ENCODE assay signal across 20 cellular contexts in the genomic region with DNA sequence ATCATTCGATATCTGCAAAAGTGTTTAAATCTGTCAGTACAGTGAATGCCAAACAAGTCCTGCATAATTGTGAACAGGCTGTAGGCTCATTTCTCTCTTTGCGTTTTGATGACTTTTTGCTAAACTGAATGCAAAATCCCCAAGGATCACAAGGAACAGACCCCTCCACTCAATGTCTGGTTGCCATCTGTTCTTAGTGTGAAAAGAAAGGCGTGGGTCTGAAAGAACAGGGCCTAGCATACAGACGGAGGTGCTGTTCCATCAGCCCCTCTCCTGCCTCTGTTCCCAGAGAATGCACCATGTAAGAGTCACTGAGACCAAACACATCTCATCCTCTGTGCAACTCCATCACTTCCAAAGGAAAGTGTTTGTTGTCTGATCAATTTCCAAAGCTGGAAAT. TPM values are rescaled to one million over a fixed set of nuclear protein-coding genes. Genes with fewer than 3 reads are reported as not detected.
DNase-seq lines count a peak whose midpoint lies in the region; ATAC-seq and TF ChIP-seq lines count a peak whose summit lies in the region.
"Had no signal": no experiment of that assay in that cellular context is flagged by ENCODE, and none has a peak within 500 bp of the region (broad histone marks: within the 10 kb centered on the region; RNA-seq: fewer than 3 reads in every experiment).

No MANE protein-coding gene starts in this region.

- BruUV-seq in Caco-2 (replicated peaks; lab: Mats Ljungman, UMichigan) (no TSS peak), Calu3 (replicated peaks; lab: Mats Ljungman, UMichigan) (no TSS peak)

- H3K27ac ChIP-seq in SK-N-SH (ENCODE audit: low read depth in 2 of 2, low read length in 1 of 2), result peak overlapping the region; percentile 72 to 90; a peak in 3 of 4 replicates
- peak overlapping the region; percentile 67 for H3K27ac ChIP-seq in skeletal muscle tissue (ENCODE audit: low read depth, low read length)
- H3K27ac ChIP-seq: colonic mucosa had no signal

- H3K4me1 ChIP-seq in SK-N-SH (ENCODE audit: control insufficient read depth in 1 of 2, insufficient read depth in 2 of 2, low read depth in 1 of 2, low read length in 1 of 2) (peaks cover 8 to 25% of the 10 kb centered on the region in 2 experiments), skeletal muscle tissue (ENCODE audit: control insufficient read depth in 3 of 3, insufficient read depth in 3 of 3, low read length in 3 of 3) (peaks cover 25 to 29% (median 27%) of the 10 kb centered on the region in 3 donors), Caco-2 (peaks cover 13% of the 10 kb centered on the region)
- H3K4me1 ChIP-seq: colonic mucosa had no signal

- H3K27me3 ChIP-seq in SK-N-SH (ENCODE audit: insufficient read depth) (no peaks in the 10 kb centered on the region), skeletal muscle tissue (ENCODE audit: control insufficient read depth in 3 of 3, insufficient read depth in 3 of 3, low read length in 3 of 3) (no peaks in the 10 kb centered on the region), Caco-2 (replicated peaks; ENCODE audit: control insufficient read depth, insufficient read depth, low read length) (no peaks in the 10 kb centered on the region)
- H3K27me3 ChIP-seq: colonic mucosa, stomach, upper lobe of left lung had no signal

- H3K36me3 Mint-ChIP-seq in chondrocyte (ENCODE audit: low read depth), result peaks cover under 1% of the 10 kb centered on the region
- no peaks in the 10 kb centered on the region for H3K36me3 Mint-ChIP-seq in Caco-2 (ENCODE audit: insufficient read depth, unreplicated experiment)
- H3K36me3 Mint-ChIP-seq in Calu3 (ENCODE audit: insufficient read depth, unreplicated experiment), result no peaks in the 10 kb centered on the region
- H3K36me3 Mint-ChIP-seq: activated naive CD8-positive, alpha-beta T cell treated with anti-CD3 and anti-CD28 coated beads, Interleukin-2, amount 10 ng/mL, durations not matched to agents 7 days and 5 days had no signal

- no peak; a peak in 1 of 4 replicates for TF ChIP-seq EP300 in SK-N-SH (IDR thresholded peaks at IDR 0.05; ENCODE audit: borderline replicate concordance in 1 of 2, low read depth in 1 of 2, low read length in 1 of 2)

- CTCF ChIA-PET in SK-N-SH (lab: Yijun Ruan, JAX), result interaction anchor here (1.6 kb wide), 1 partner anchor 16 kb away, joined by 3 read pairs; no protein-coding TSS in a partner anchor
- CTCF ChIA-PET in Caco-2 (lab: Charles Lee), result no interaction called here
- CTCF ChIA-PET in Calu3 (lab: Charles Lee), result interaction anchor here (0.6 to 0.7 kb wide), 2 partner anchors 139 to 489 kb away, joined by 4 to 5 read pairs; partner anchors contain the start of gene DYNLT4

- H3K4me1 Mint-ChIP-seq in chondrocyte (ENCODE audit: low read depth) (peaks cover 30% of the 10 kb centered on the region), Caco-2 (ENCODE audit: low read depth, unreplicated experiment) (peaks cover 3% of the 10 kb centered on the region), Calu3 (ENCODE audit: low read depth, unreplicated experiment) (peaks cover 15% of the 10 kb centered on the region)

- 79% methylated on average over 4 of the region's 4 CpGs for WGBS in SK-N-SH (ENCODE audit: low lambda C conversion rate)

- DNase-seq in SK-N-SH (peak; percentile 35), NCI-H524 (lab: John Stamatoyannopoulos, UW) (peak; percentile 89 to 95), chondrocyte (ENCODE audit: low spot score) (no peak), Caco-2 (no peak), Calu3 (no peak)
- no peak for DNase-seq in activated naive CD4-positive, alpha-beta T cell treated with anti-CD3 and anti-CD28 coated beads, Interleukin-2, amount 50 U/mL, for 16 hours
- DNase-seq: activated CD4-positive, CD25-positive, alpha-beta regulatory T cell treated with anti-CD3 and anti-CD28 coated beads, Interleukin-2, amount 50 U/mL, for 72 hours; activated naive CD8-positive, alpha-beta T cell treated with anti-CD3 and anti-CD28 coated beads, Interleukin-2, amount 10 ng/mL, durations not matched to agents 7 days and 5 days; AML-193; colonic mucosa; HFFc6; Karpas-422; mammary epithelial cell; NCI-H187; occipital lobe; stimulated activated CD4-positive, alpha-beta T cell treated with anti-CD3 and anti-CD28 coated beads, Interleukin-4, amount 100 ng/mL, for 4 hours; stomach; upper lobe of left lung had no signal

- intact Hi-C loops in Caco-2 (cut with micrococcal nuclease; ENCODE audit: unreplicated experiment) (no loop called here), Calu3 (cut with micrococcal nuclease; ENCODE audit: unreplicated experiment) (no loop called here)

- H3K4me3 Mint-ChIP-seq in chondrocyte (ENCODE audit: unreplicated experiment) (no peak overlapping the region), Caco-2 (ENCODE audit: unreplicated experiment) (no peak overlapping the region), Calu3 (ENCODE audit: low read depth, unreplicated experiment) (no peak overlapping the region)
- H3K4me3 Mint-ChIP-seq: activated naive CD8-positive, alpha-beta T cell treated with anti-CD3 and anti-CD28 coated beads, Interleukin-2, amount 10 ng/mL, durations not matched to agents 7 days and 5 days; HFFc6 had no signal

- no peak for TF ChIP-seq RAD21 in SK-N-SH (IDR thresholded peaks at IDR 0.05; ENCODE audit: low read length)

- H3K4me2 ChIP-seq in SK-N-SH, result no peak overlapping the region

- H2AFZ ChIP-seq in SK-N-SH (ENCODE audit: low read depth), result no peak overlapping the region

- H3K9ac ChIP-seq in SK-N-SH (no peak overlapping the region), skeletal muscle tissue (ENCODE audit: low read depth in 1 of 3, low read length in 3 of 3) (no peak overlapping the region)

- no peak for ATAC-seq in SK-N-SH treated with all-trans-retinoic acid at 6 μM for 48 hours

- H3K4me3 ChIP-seq in SK-N-SH (ENCODE audit: low read depth in 2 of 2, low read length in 1 of 2), result no peak overlapping the region
- no peak overlapping the region for H3K4me3 ChIP-seq in skeletal muscle tissue (ENCODE audit: low read length in 3 of 3)
- H3K4me3 ChIP-seq in Caco-2 (ENCODE audit: low read depth, low read length), result no peak overlapping the region
- H3K4me3 ChIP-seq: colonic mucosa, stomach, upper lobe of left lung had no signal

- no peaks in the 10 kb centered on the region for H3K27me3 Mint-ChIP-seq in chondrocyte (ENCODE audit: low read depth)
- H3K27me3 Mint-ChIP-seq in Caco-2 (ENCODE audit: insufficient read depth, unreplicated experiment), result no peaks in the 10 kb centered on the region
- H3K27me3 Mint-ChIP-seq in Calu3 (ENCODE audit: unreplicated experiment), result no peaks in the 10 kb centered on the region
- H3K27me3 Mint-ChIP-seq: activated naive CD8-positive, alpha-beta T cell treated with anti-CD3 and anti-CD28 coated beads, Interleukin-2, amount 10 ng/mL, durations not matched to agents 7 days and 5 days had no signal

- no peaks in the 10 kb centered on the region; the same call in 1 of the 2 replicates for H4K20me1 ChIP-seq in SK-N-SH (ENCODE audit: insufficient read depth)

- no peaks in the 10 kb centered on the region for H3K9me2 ChIP-seq in SK-N-SH

- POLR2A ChIA-PET in SK-N-SH (lab: Yijun Ruan, JAX), result no interaction called here
- POLR2A ChIA-PET in Caco-2 (lab: Charles Lee), result no interaction called here

- H3K9me3 ChIP-seq in SK-N-SH (no peaks in the 10 kb centered on the region), skeletal muscle tissue (ENCODE audit: control insufficient read depth in 3 of 3, low read length in 3 of 3) (no peaks in the 10 kb centered on the region), Caco-2 (no peaks in the 10 kb centered on the region)
- H3K9me3 ChIP-seq: colonic mucosa, stomach, upper lobe of left lung had no signal

- no peaks in the 10 kb centered on the region for H3K9me3 Mint-ChIP-seq in chondrocyte (ENCODE audit: low read depth)
- H3K9me3 Mint-ChIP-seq in Caco-2 (ENCODE audit: unreplicated experiment), result no peaks in the 10 kb centered on the region
- no peaks in the 10 kb centered on the region for H3K9me3 Mint-ChIP-seq in Calu3 (ENCODE audit: low read depth, unreplicated experiment)
- H3K9me3 Mint-ChIP-seq: activated naive CD8-positive, alpha-beta T cell treated with anti-CD3 and anti-CD28 coated beads, Interleukin-2, amount 10 ng/mL, durations not matched to agents 7 days and 5 days; HFFc6 had no signal

- H3K27ac Mint-ChIP-seq in chondrocyte (ENCODE audit: unreplicated experiment), result peak overlapping the region; percentile 89
- no peak overlapping the region for H3K27ac Mint-ChIP-seq in Caco-2 (ENCODE audit: unreplicated experiment)
- no peak overlapping the region for H3K27ac Mint-ChIP-seq in Calu3 (ENCODE audit: unreplicated experiment)
- H3K27ac Mint-ChIP-seq: activated naive CD8-positive, alpha-beta T cell treated with anti-CD3 and anti-CD28 coated beads, Interleukin-2, amount 10 ng/mL, durations not matched to agents 7 days and 5 days had no signal

- H3K79me2 ChIP-seq in SK-N-SH (ENCODE audit: insufficient read depth), result 0 out of 2 replicates have a peak, but pooled peaks cover under 1% of the 10 kb centered on the region

- H3K36me3 ChIP-seq in SK-N-SH (replicated peaks in 1 of 2; ENCODE audit: control insufficient read depth in 1 of 2, insufficient read depth in 2 of 2, low read length in 1 of 2) (peaks cover 0 to 4% of the 10 kb centered on the region in 2 experiments), skeletal muscle tissue (ENCODE audit: control insufficient read depth in 3 of 3, insufficient read depth in 3 of 3, low read length in 3 of 3) (peaks cover 0 to 3% (median 0%) of the 10 kb centered on the region in 3 donors), Caco-2 (ENCODE audit: control insufficient read depth, insufficient read depth, low read length) (no peaks in the 10 kb centered on the region)
- H3K36me3 ChIP-seq: colonic mucosa had no signal

- TF ChIP-seq CTCF in SK-N-SH (IDR thresholded peaks at IDR 0.05), result no peak
- no peak for TF ChIP-seq CTCF in chondrocyte (IDR thresholded peaks at IDR 0.05)
- no peak for TF ChIP-seq CTCF in Caco-2 (IDR thresholded peaks at IDR 0.05; ENCODE audit: insufficient read depth in 1 of 2, low read depth in 1 of 2, low read length in 1 of 2, severe bottlenecking in 1 of 2, unreplicated experiment in 1 of 2)
- TF ChIP-seq CTCF in Calu3 (IDR thresholded peaks at IDR 0.05; ENCODE audit: unreplicated experiment), result no peak

- H3F3A ChIP-seq in SK-N-SH (replicated peaks; ENCODE audit: insufficient read depth), result peaks cover 9% of the 10 kb centered on the region

RNA-seq across cellular contexts. Expression of gene EIF2B3, which starts 40.4 kb away (rescaled TPM):
- polyA plus RNA-seq in SK-N-SH (2012; rRNA removed), result 21.3 and 24.8 TPM in 2 replicates
- polyA plus RNA-seq in SK-N-SH (2012; cell fraction: cytosol; rRNA removed), result 29.3 and 31.5 TPM in 2 replicates
- 11.6 and 15.9 TPM in 2 replicates for polyA plus RNA-seq in SK-N-SH (2012; cell fraction: nucleus; rRNA removed)
- total RNA-seq in chondrocyte, result 24.4 to 37.5 TPM (median 30.0 TPM) in 3 replicates
- total RNA-seq in skeletal muscle tissue, result 34.4 TPM
- total RNA-seq in Caco-2 (2022), result 22.5 and 24.3 TPM in 2 replicates
- total RNA-seq in Calu3 (2022), result 23.5 and 24.1 TPM in 2 replicates

Comparison
In these comparisons a context has a peak if more than half of its experiments do, and no peak if none do; other contexts are left out.
1. DNase-seq: peak in SK-N-SH (single experiment) and NCI-H524 (2 of 2); none in chondrocyte (single experiment), Caco-2 (0 of 2), activated naive CD4-positive, alpha-beta T cell treated with anti-CD3 and anti-CD28 coated beads, Interleukin-2, amount 50 U/mL, for 16 hours (single experiment) and Calu3 (single experiment).